In genomic region chr13:27968316-27969072, GRCh38 we compare ENCODE assay signal across 11 cellular contexts. TPM values are rescaled to one million over a fixed set of nuclear protein-coding genes. Genes with fewer than 3 reads are reported as not detected.
DNase-seq lines count a peak whose midpoint lies in the region; ATAC-seq, FAIRE-seq and TF ChIP-seq lines count a peak whose summit lies in the region.
"Had no signal": no experiment of that assay in that cellular context is flagged by ENCODE, and none has a peak within 500 bp of the region (broad histone marks: within the 10 kb centered on the region; RNA-seq: fewer than 3 reads in every experiment).

No MANE protein-coding gene starts in this region.

- H3K36me3 Mint-ChIP-seq in osteocyte (ENCODE audit: unreplicated experiment) = no peaks in the 10 kb centered on the region
- no peaks in the 10 kb centered on the region for H3K36me3 Mint-ChIP-seq in naive thymus-derived CD4-positive, alpha-beta T cell
- H3K36me3 Mint-ChIP-seq: activated CD4-positive, alpha-beta memory T cell treated with anti-CD3 and anti-CD28 coated beads for 36 hours; natural killer cell treated with Interleukin-12 subunit alpha and Interleukin-12 subunit beta and Interleukin-15 and Interleukin-18, amount 100 ng/mL, for 72 hours had no signal

- peak; percentile 36 for DNase-seq in GM10266 (ENCODE audit: extremely low spot score)
- peak; percentile 31 for DNase-seq in NCI-H1105 treated with DMSO at 0.1 percent for 48 hours (lab: John Stamatoyannopoulos, UW)
- peak; percentile 82 for DNase-seq in osteocyte (ENCODE audit: extremely low spot score, unreplicated experiment)
- DNase-seq in anterior cingulate cortex (lab: John Stamatoyannopoulos, UW) = no peak
- no peak for DNase-seq in RCC 7860 (ENCODE audit: low spot score)
- DNase-seq in naive thymus-derived CD4-positive, alpha-beta T cell = no peak
- DNase-seq: activated CD4-positive, alpha-beta memory T cell treated with anti-CD3 and anti-CD28 coated beads for 36 hours had no signal

- H3K4me3 ChIP-seq in duodenal mucosa (ENCODE audit: low read depth in 1 of 2, low read length in 2 of 2) = peak overlapping the region; percentile 88 to 91
- no peak overlapping the region for H3K4me3 ChIP-seq in naive thymus-derived CD4-positive, alpha-beta T cell (ENCODE audit: low read length)

- peaks cover 18% of the 10 kb centered on the region for H3K4me1 Mint-ChIP-seq in osteocyte (ENCODE audit: unreplicated experiment)
- H3K4me1 Mint-ChIP-seq in naive thymus-derived CD4-positive, alpha-beta T cell = peaks cover 6 to 30% (median 21%) of the 10 kb centered on the region in 7 donors

- ATAC-seq in GM18907 (IDR thresholded peaks at IDR 0.05; ENCODE audit: unreplicated experiment) = no peak
- no peak for ATAC-seq in naive thymus-derived CD4-positive, alpha-beta T cell

- H3K9me3 ChIP-seq in duodenal mucosa (ENCODE audit: control insufficient read depth in 1 of 2, low read length in 2 of 2) = no peaks in the 10 kb centered on the region
- H3K9me3 ChIP-seq in naive thymus-derived CD4-positive, alpha-beta T cell (ENCODE audit: control insufficient read depth in 2 of 3, low read length in 3 of 3) = no peaks in the 10 kb centered on the region

- POLR2A ChIA-PET in naive thymus-derived CD4-positive, alpha-beta T cell (lab: Charles Lee) = no interaction called here

- CTCF ChIA-PET in naive thymus-derived CD4-positive, alpha-beta T cell (lab: Charles Lee) = no interaction called here

- peak overlapping the region; percentile 99 for H3K9ac ChIP-seq in duodenal mucosa (ENCODE audit: low read depth in 1 of 2, low read length in 2 of 2)

- H3K4me1 ChIP-seq in duodenal mucosa (ENCODE audit: control insufficient read depth in 1 of 2, insufficient read depth in 2 of 2, low read length in 2 of 2) = peaks cover 28 to 38% of the 10 kb centered on the region in 2 donors
- no peaks in the 10 kb centered on the region for H3K4me1 ChIP-seq in naive thymus-derived CD4-positive, alpha-beta T cell (ENCODE audit: control insufficient read depth in 2 of 2, insufficient read depth in 2 of 2, low read length in 2 of 2)

- intact Hi-C loops in naive thymus-derived CD4-positive, alpha-beta T cell (cut with micrococcal nuclease) = loop anchor here in 1 of 2 donors (2.0 to 5.0 kb wide), 2 partner anchors 46 to 181 kb away; no protein-coding TSS in a partner anchor

- no peak for FAIRE-seq in RCC 7860 (lab: Jason Lieb, UNC)

- H3K9me3 Mint-ChIP-seq in osteocyte (ENCODE audit: unreplicated experiment) = no peaks in the 10 kb centered on the region
- H3K9me3 Mint-ChIP-seq in naive thymus-derived CD4-positive, alpha-beta T cell = peaks cover 0 to 1% (median 0%) of the 10 kb centered on the region in 11 donors
- H3K9me3 Mint-ChIP-seq: activated CD4-positive, alpha-beta memory T cell treated with anti-CD3 and anti-CD28 coated beads for 36 hours; natural killer cell treated with Interleukin-12 subunit alpha and Interleukin-12 subunit beta and Interleukin-15 and Interleukin-18, amount 100 ng/mL, for 72 hours had no signal

- peak overlapping the region; percentile 96 for H3K27ac ChIP-seq in duodenal mucosa (ENCODE audit: low read depth, low read length)
- H3K27ac ChIP-seq in naive thymus-derived CD4-positive, alpha-beta T cell (ENCODE audit: low read depth, low read length) = no peak overlapping the region
- H3K27ac ChIP-seq: RWPE1 had no signal

- H3K4me3 Mint-ChIP-seq in osteocyte (ENCODE audit: unreplicated experiment) = no peak overlapping the region
- H3K4me3 Mint-ChIP-seq in naive thymus-derived CD4-positive, alpha-beta T cell = peak overlapping the region in 3 of 10 donors; percentile 16 to 73 (median 62)
- H3K4me3 Mint-ChIP-seq: natural killer cell treated with Interleukin-12 subunit alpha and Interleukin-12 subunit beta and Interleukin-15 and Interleukin-18, amount 100 ng/mL, for 72 hours had no signal

- H3K36me3 ChIP-seq in duodenal mucosa (ENCODE audit: control insufficient read depth in 1 of 2, insufficient read depth in 2 of 2, low read length in 2 of 2) = no peaks in the 10 kb centered on the region
- H3K36me3 ChIP-seq in naive thymus-derived CD4-positive, alpha-beta T cell (ENCODE audit: control insufficient read depth in 2 of 3, insufficient read depth in 3 of 3, low read length in 3 of 3) = no peaks in the 10 kb centered on the region

- no peak overlapping the region for H3K27ac Mint-ChIP-seq in osteocyte (ENCODE audit: unreplicated experiment)
- H3K27ac Mint-ChIP-seq in naive thymus-derived CD4-positive, alpha-beta T cell = no peak overlapping the region
- H3K27ac Mint-ChIP-seq: natural killer cell treated with Interleukin-12 subunit alpha and Interleukin-12 subunit beta and Interleukin-15 and Interleukin-18, amount 100 ng/mL, for 72 hours had no signal

- H3K27me3 ChIP-seq in duodenal mucosa (ENCODE audit: control insufficient read depth in 1 of 2, insufficient read depth in 2 of 2, low read length in 2 of 2) = peaks cover 28 to 40% of the 10 kb centered on the region in 2 donors
- H3K27me3 ChIP-seq in naive thymus-derived CD4-positive, alpha-beta T cell (ENCODE audit: control insufficient read depth in 2 of 2, insufficient read depth in 2 of 2, low read length in 2 of 2) = peaks cover 5 to 7% of the 10 kb centered on the region in 2 donors

- H3K27me3 Mint-ChIP-seq in osteocyte (ENCODE audit: unreplicated experiment) = peaks cover 84% of the 10 kb centered on the region
- H3K27me3 Mint-ChIP-seq in naive thymus-derived CD4-positive, alpha-beta T cell = peaks cover 67 to 87% (median 79%) of the 10 kb centered on the region in 5 donors

- TF ChIP-seq CTCF in GM10266 (IDR thresholded peaks at IDR 0.05; ENCODE audit: control insufficient read depth, insufficient read depth, low read depth, missing control alignments) = no peak
- TF ChIP-seq CTCF in osteocyte (IDR thresholded peaks at IDR 0.05) = no peak

RNA-seq across cellular contexts. Expression of gene CDX2, which starts 0.6 kb away (rescaled TPM):
- total RNA-seq in osteocyte = not detected in 2 replicates
- total RNA-seq in naive thymus-derived CD4-positive, alpha-beta T cell = not detected
- not detected for polyA plus RNA-seq in naive thymus-derived CD4-positive, alpha-beta T cell
- total RNA-seq: activated CD4-positive, alpha-beta memory T cell treated with anti-CD3 and anti-CD28 coated beads for 36 hours; natural killer cell treated with Interleukin-12 subunit alpha and Interleukin-12 subunit beta and Interleukin-15 and Interleukin-18, amount 100 ng/mL, for 72 hours had no signal

RNA-seq across cellular contexts. Expression of gene URAD, which starts 20.0 kb away (rescaled TPM):
- total RNA-seq in osteocyte = not detected in 2 replicates
- total RNA-seq in naive thymus-derived CD4-positive, alpha-beta T cell = not detected
- polyA plus RNA-seq in naive thymus-derived CD4-positive, alpha-beta T cell = not detected
- total RNA-seq: activated CD4-positive, alpha-beta memory T cell treated with anti-CD3 and anti-CD28 coated beads for 36 hours; natural killer cell treated with Interleukin-12 subunit alpha and Interleukin-12 subunit beta and Interleukin-15 and Interleukin-18, amount 100 ng/mL, for 72 hours had no signal

RNA-seq across cellular contexts. Expression of gene PDX1, which starts 48.7 kb away (rescaled TPM):
- not detected in 2 replicates for total RNA-seq in osteocyte
- not detected for total RNA-seq in naive thymus-derived CD4-positive, alpha-beta T cell
- not detected for polyA plus RNA-seq in naive thymus-derived CD4-positive, alpha-beta T cell
- total RNA-seq: activated CD4-positive, alpha-beta memory T cell treated with anti-CD3 and anti-CD28 coated beads for 36 hours; natural killer cell treated with Interleukin-12 subunit alpha and Interleukin-12 subunit beta and Interleukin-15 and Interleukin-18, amount 100 ng/mL, for 72 hours had no signal

Comparison
In these comparisons a context has a peak if more than half of its experiments do, and no peak if none do; other contexts are left out.
1. DNase-seq: peak in GM10266 (single experiment), NCI-H1105 treated with DMSO at 0.1 percent for 48 hours (single experiment) and osteocyte (single experiment); none in anterior cingulate cortex (0 of 58), RCC 7860 (single experiment) and naive thymus-derived CD4-positive, alpha-beta T cell (0 of 9).